10 cellular contexts compared by ENCODE assay signal in genomic region chr2:101007415-101008345, GRCh38. TPM values are rescaled to one million over a fixed set of nuclear protein-coding genes. Genes with fewer than 3 reads are reported as not detected.
A peak's percentile ranks its signal among the peaks of the same experiment; 100 is the strongest.
DNase-seq lines count a peak whose midpoint lies in the region; ATAC-seq lines count a peak whose summit lies in the region.
"Had no signal": no experiment of that assay in that cellular context is flagged by ENCODE, and none has a peak within 500 bp of the region (broad histone marks: within the 10 kb centered on the region; RNA-seq: fewer than 3 reads in every experiment).

No MANE protein-coding gene starts in this region.

- in situ Hi-C loops in GM23248 (cut with MboI): no loop called here

- no peaks in the 10 kb centered on the region for H3K27me3 Mint-ChIP-seq in activated CD8-positive, alpha-beta T cell treated with anti-CD3 and anti-CD28 coated beads, Interleukin-2, amount 10 ng/mL, durations not matched to agents 7 days and 5 days (ENCODE audit: low read depth)
- peaks cover 0 to 5% (median 5%) of the 10 kb centered on the region in 3 donors for H3K27me3 Mint-ChIP-seq in immature natural killer cell (ENCODE audit: low read depth in 3 of 3)

- H3K79me2 ChIP-seq in GM23248 (ENCODE audit: insufficient read depth): peaks cover 55% of the 10 kb centered on the region

- H3K27ac Mint-ChIP-seq in activated CD8-positive, alpha-beta T cell treated with anti-CD3 and anti-CD28 coated beads, Interleukin-2, amount 10 ng/mL, durations not matched to agents 7 days and 5 days: peak overlapping the region; percentile 26
- H3K27ac Mint-ChIP-seq in immature natural killer cell: peak overlapping the region in 4 of 6 donors; percentile 9 to 51 (median 36)

- peak; percentile 56 for DNase-seq in DMS114 treated with DMSO at 0.1 percent for 48 hours (lab: John Stamatoyannopoulos, UW; ENCODE audit: unreplicated experiment)
- no peak for DNase-seq in GM23248
- no peak for DNase-seq in activated CD8-positive, alpha-beta T cell treated with anti-CD3 and anti-CD28 coated beads, Interleukin-2, amount 10 ng/mL, durations not matched to agents 7 days and 5 days
- DNase-seq in immature natural killer cell: no peak
- DNase-seq in NCI-H446 treated with DMSO at 0.1 percent for 48 hours (lab: John Stamatoyannopoulos, UW): no peak
- no peak for DNase-seq in NCI-H2171 treated with DMSO at 0.1 percent for 48 hours (lab: John Stamatoyannopoulos, UW)
- no peak for DNase-seq in NCI-H524 treated with DMSO at 0.1 percent for 48 hours (lab: John Stamatoyannopoulos, UW)
- DNase-seq: NCI-H2029 treated with DMSO at 0.1 percent for 48 hours had no signal

- no peaks in the 10 kb centered on the region for H3K9me3 Mint-ChIP-seq in activated CD8-positive, alpha-beta T cell treated with anti-CD3 and anti-CD28 coated beads, Interleukin-2, amount 10 ng/mL, durations not matched to agents 7 days and 5 days (ENCODE audit: insufficient read depth)
- H3K9me3 Mint-ChIP-seq in immature natural killer cell: no peaks in the 10 kb centered on the region

- peaks cover 58% of the 10 kb centered on the region for H3K4me1 Mint-ChIP-seq in activated CD8-positive, alpha-beta T cell treated with anti-CD3 and anti-CD28 coated beads, Interleukin-2, amount 10 ng/mL, durations not matched to agents 7 days and 5 days (ENCODE audit: low read depth)
- H3K4me1 Mint-ChIP-seq in immature natural killer cell: peaks cover 43 to 73% of the 10 kb centered on the region in 2 donors

- H3K4me2 ChIP-seq in GM23248 (ENCODE audit: unreplicated experiment): no peak overlapping the region

- peak overlapping the region; percentile 19; the same call in 1 of the 2 replicates for H3K9ac ChIP-seq in GM23248

- H3K9me2 ChIP-seq in GM23248 (ENCODE audit: insufficient read depth): no peaks in the 10 kb centered on the region

- H2AFZ ChIP-seq in GM23248: no peak overlapping the region

- POLR2A ChIA-PET in activated CD8-positive, alpha-beta T cell treated with anti-CD3 and anti-CD28 coated beads, Interleukin-2, amount 10 ng/mL, durations not matched to agents 7 days and 5 days (lab: Charles Lee): interaction anchor here (1.2 kb wide), 1 partner anchor 245 kb away, joined by 4 read pairs; the partner anchor contains the start of gene CNOT11

- H3F3A ChIP-seq in GM23248 (ENCODE audit: insufficient read depth): peaks cover 91% of the 10 kb centered on the region

- 61 to 63% methylated on average over 11 of the region's 11 CpGs for WGBS in GM23248 (ENCODE audit: low coverage in 1 of 2, low lambda C conversion rate in 2 of 2, missing lambda C conversion rate in 2 of 2), 2 experiments

- H3K9me3 ChIP-seq in GM23248 (ENCODE audit: low read depth): no peaks in the 10 kb centered on the region
- H3K9me3 ChIP-seq: SJSA1 had no signal

- no peak for ATAC-seq in activated CD8-positive, alpha-beta T cell treated with anti-CD3 and anti-CD28 coated beads, Interleukin-2, amount 10 ng/mL, durations not matched to agents 7 days and 5 days
- ATAC-seq in HG02840 (IDR thresholded peaks at IDR 0.05; ENCODE audit: low FRiP score, unreplicated experiment): no peak

- peaks cover 56% of the 10 kb centered on the region for H3K36me3 ChIP-seq in GM23248 (ENCODE audit: low read depth)

- no peak overlapping the region for H3K4me3 ChIP-seq in GM23248
- H3K4me3 ChIP-seq: SJSA1 had no signal

- H3K27me3 ChIP-seq in GM23248 (replicated peaks; ENCODE audit: insufficient read depth): no peaks in the 10 kb centered on the region
- H3K27me3 ChIP-seq: SJSA1 had no signal

- H3K36me3 Mint-ChIP-seq in activated CD8-positive, alpha-beta T cell treated with anti-CD3 and anti-CD28 coated beads, Interleukin-2, amount 10 ng/mL, durations not matched to agents 7 days and 5 days (ENCODE audit: low read depth): peaks cover 76% of the 10 kb centered on the region
- H3K36me3 Mint-ChIP-seq in immature natural killer cell: peaks cover 5 to 47% (median 23%) of the 10 kb centered on the region in 3 donors

- H3K4me1 ChIP-seq in GM23248 (ENCODE audit: insufficient read depth): peaks cover 26% of the 10 kb centered on the region

- H4K20me1 ChIP-seq in GM23248 (ENCODE audit: insufficient read depth): 0 out of 2 replicates have a peak, but pooled peaks cover 10% of the 10 kb centered on the region

- CTCF ChIA-PET in activated CD8-positive, alpha-beta T cell treated with anti-CD3 and anti-CD28 coated beads, Interleukin-2, amount 10 ng/mL, durations not matched to agents 7 days and 5 days (lab: Charles Lee): interaction anchor here (0.7 to 3.0 kb wide), 3 partner anchors 193 to 263 kb away, joined by 3 to 17 read pairs (median 3); no protein-coding TSS in a partner anchor

- H3K4me3 Mint-ChIP-seq in activated CD8-positive, alpha-beta T cell treated with anti-CD3 and anti-CD28 coated beads, Interleukin-2, amount 10 ng/mL, durations not matched to agents 7 days and 5 days: no peak overlapping the region
- H3K4me3 Mint-ChIP-seq in immature natural killer cell: no peak overlapping the region

- peak overlapping the region; percentile 19; the same call in 1 of the 2 replicates for H3K27ac ChIP-seq in GM23248
- H3K27ac ChIP-seq: SJSA1 had no signal

RNA-seq across cellular contexts. Expression of gene RPL31, which starts 5.6 kb away (rescaled TPM):
- 604 and 659 TPM in 2 replicates for total RNA-seq in GM23248 (2014; rRNA removed; shearing (Covaris generic))
- polyA plus RNA-seq in GM23248 (2016; fragmentation: Nextera tagmentation; extraction: Ambion mirVana) (1,157 and 1,172 TPM in 2 replicates), immature natural killer cell (1,000 to 10,000 TPM; 2,160 to 4,376 (median 2,775) TPM)
- 1,000 to 10,000 TPM; 1,300 to 1,339 TPM for total RNA-seq in activated CD8-positive, alpha-beta T cell treated with anti-CD3 and anti-CD28 coated beads, Interleukin-2, amount 10 ng/mL, durations not matched to agents 7 days and 5 days
